25 cellular contexts compared by ENCODE assay signal in the genomic region with DNA sequence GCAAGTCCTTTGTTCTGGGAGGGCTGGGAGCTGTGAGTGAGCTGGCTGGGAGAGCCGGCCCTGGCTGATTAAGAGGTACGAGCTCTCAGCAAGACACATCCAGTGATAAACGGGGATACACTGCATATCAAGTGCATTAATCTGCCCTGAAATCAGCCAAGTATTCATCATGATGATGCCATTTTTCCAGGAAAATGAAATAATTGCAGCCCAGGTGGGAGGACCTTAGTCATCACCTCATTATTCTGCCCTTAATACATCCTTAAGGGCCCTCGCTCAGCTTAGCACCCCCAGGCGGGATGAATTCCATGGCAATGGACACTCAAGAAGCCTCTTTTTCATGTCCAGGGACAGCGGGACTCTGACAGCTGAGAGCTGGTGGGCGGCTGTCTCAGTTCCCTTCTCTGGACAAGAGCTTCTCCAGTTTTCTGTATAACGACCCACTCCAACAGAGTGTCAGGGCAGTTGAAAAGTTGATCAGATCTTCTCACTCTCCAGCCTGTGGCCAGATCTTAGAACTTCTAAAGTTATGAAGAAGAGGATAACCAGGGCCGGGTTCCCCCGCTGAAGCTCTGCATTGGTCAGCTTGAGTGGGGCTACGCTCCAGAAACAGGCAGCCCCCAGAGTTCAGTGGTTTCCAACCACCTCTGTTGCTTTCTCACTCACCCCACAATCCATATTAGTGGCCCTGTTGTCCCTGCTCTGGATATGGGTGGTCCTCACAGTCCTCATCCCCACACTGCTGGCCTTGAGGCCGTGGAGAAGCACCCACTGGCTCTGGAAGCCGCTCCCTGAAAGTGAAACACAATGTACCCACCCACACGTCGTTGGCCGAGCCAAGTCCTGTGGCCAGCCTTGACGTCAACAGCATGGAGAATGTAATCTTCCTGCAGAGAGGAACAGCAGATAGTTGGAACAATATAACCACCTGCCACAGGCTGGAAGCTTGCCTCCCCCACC.
DNase-seq lines count a peak whose midpoint lies in the region; ATAC-seq, FAIRE-seq and TF ChIP-seq lines count a peak whose summit lies in the region.
"Had no signal": no experiment of that assay in that cellular context is flagged by ENCODE, and none has a peak within 500 bp of the region (broad histone marks: within the 10 kb centered on the region; RNA-seq: fewer than 3 reads in every experiment).

No MANE protein-coding gene starts in this region.

- H3K27ac ChIP-seq in SK-N-SH (ENCODE audit: low read depth in 2 of 2, low read length in 1 of 2) (no peak overlapping the region), endodermal cell (ENCODE audit: low read depth, low read length) (no peak overlapping the region), testis (peak overlapping the region; percentile 19 to 83)
- H3K27ac ChIP-seq: BLaER1 treated with 17β-estradiol and CSF1 and Interleukin-3, amounts not matched to agents 10 nM and 100 nM; skin epidermis had no signal

- H3K9me3 ChIP-seq in SK-N-SH (no peaks in the 10 kb centered on the region), endodermal cell (ENCODE audit: control insufficient read depth, low read length) (peaks cover 7% of the 10 kb centered on the region), testis (no peaks in the 10 kb centered on the region)
- H3K9me3 ChIP-seq: BLaER1 treated with 17β-estradiol and CSF1 and Interleukin-3, amounts not matched to agents 10 nM and 100 nM; mucosa of descending colon had no signal

- ATAC-seq in SK-N-SH treated with all-trans-retinoic acid at 6 μM for 48 hours (no peak), HG02981 (IDR thresholded peaks at IDR 0.05; ENCODE audit: unreplicated experiment) (no peak)
- ATAC-seq: mucosa of descending colon, PC-3 had no signal

- FAIRE-seq in GM19239 (lab: Jason Lieb, UNC), result no peak
- FAIRE-seq: endometrium, GM12891 had no signal

- no peak for TF ChIP-seq POLR2A in testis (IDR thresholded peaks at IDR 0.05)

- intact Hi-C loops in testis (cut with DNase I; ENCODE audit: low total_unique reads), result no loop called here

- H3K36me3 ChIP-seq in SK-N-SH (replicated peaks in 1 of 2; ENCODE audit: control insufficient read depth in 1 of 2, insufficient read depth in 2 of 2, low read length in 1 of 2) (no peaks in the 10 kb centered on the region), endodermal cell (ENCODE audit: control insufficient read depth, insufficient read depth, low read length) (no peaks in the 10 kb centered on the region), testis (ENCODE audit: low read depth, missing control alignments) (no peaks in the 10 kb centered on the region)
- H3K36me3 ChIP-seq: BLaER1 treated with 17β-estradiol and CSF1 and Interleukin-3, amounts not matched to agents 10 nM and 100 nM had no signal

- no peaks in the 10 kb centered on the region for H3K36me3 Mint-ChIP-seq in endodermal cell (ENCODE audit: low read depth)

- H3K9ac ChIP-seq in SK-N-SH (no peak overlapping the region), endodermal cell (ENCODE audit: extremely low read depth, low read length, poor library complexity, severe bottlenecking) (no peak overlapping the region)
- H3K9ac ChIP-seq: BLaER1 treated with 17β-estradiol and CSF1 and Interleukin-3, amounts not matched to agents 10 nM and 100 nM had no signal

- no peak overlapping the region for H3K4me3 Mint-ChIP-seq in endodermal cell

- CTCF ChIA-PET in SK-N-SH (lab: Yijun Ruan, JAX), result interaction anchor here (1.3 to 1.4 kb wide), 2 partner anchors 20 to 305 kb away, joined by 3 read pairs; no protein-coding TSS in a partner anchor

- H2AFZ ChIP-seq in SK-N-SH (ENCODE audit: low read depth), result no peak overlapping the region

- no peaks in the 10 kb centered on the region for H3K9me3 Mint-ChIP-seq in endodermal cell

- no peak for TF ChIP-seq RAD21 in SK-N-SH (IDR thresholded peaks at IDR 0.05; ENCODE audit: low read length)

- H3K27me3 ChIP-seq in SK-N-SH (ENCODE audit: insufficient read depth), result no peaks in the 10 kb centered on the region
- no peaks in the 10 kb centered on the region for H3K27me3 ChIP-seq in endodermal cell (ENCODE audit: control insufficient read depth, insufficient read depth, low read length, poor library complexity, severe bottlenecking)
- H3K27me3 ChIP-seq in testis, result no peaks in the 10 kb centered on the region
- H3K27me3 ChIP-seq: BLaER1 treated with 17β-estradiol and CSF1 and Interleukin-3, amounts not matched to agents 10 nM and 100 nM had no signal

- no peak overlapping the region for H3K27ac Mint-ChIP-seq in endodermal cell

- H3K79me2 ChIP-seq in SK-N-SH (ENCODE audit: insufficient read depth), result no peaks in the 10 kb centered on the region

- H3K4me3 ChIP-seq in SK-N-SH (ENCODE audit: low read depth in 2 of 2, low read length in 1 of 2), result no peak overlapping the region
- H3K4me3 ChIP-seq in endodermal cell (ENCODE audit: low read length), result no peak overlapping the region
- H3K4me3 ChIP-seq in testis, result no peak overlapping the region
- H3K4me3 ChIP-seq: BLaER1 treated with 17β-estradiol and CSF1 and Interleukin-3, amounts not matched to agents 10 nM and 100 nM; mucosa of descending colon; skin epidermis had no signal

- peaks cover 35% of the 10 kb centered on the region for H3K4me1 Mint-ChIP-seq in endodermal cell

- WGBS in SK-N-SH (ENCODE audit: low lambda C conversion rate), result 47% methylated on average over 17 of the region's 17 CpGs
- WGBS in endodermal cell (ENCODE audit: insufficient coverage in 1 of 2, insufficient read length in 1 of 2), 2 experiments, result 88 to 91% methylated on average over 14 to 17 of the region's 17 CpGs
- 44 to 54% methylated on average over 17 of the region's 17 CpGs for WGBS in testis, 2 donors

- TF ChIP-seq EP300 in SK-N-SH (IDR thresholded peaks at IDR 0.05; ENCODE audit: borderline replicate concordance in 1 of 2, low read depth in 1 of 2, low read length in 1 of 2), result no peak

- TF ChIP-seq CTCF in SK-N-SH (IDR thresholded peaks at IDR 0.05) (no peak), endodermal cell (conservative IDR thresholded peaks at IDR 0.05) (no peak), testis (IDR thresholded peaks at IDR 0.05) (no peak)

- no peak overlapping the region for H3K4me2 ChIP-seq in SK-N-SH
- H3K4me2 ChIP-seq: BLaER1 treated with 17β-estradiol and CSF1 and Interleukin-3, amounts not matched to agents 10 nM and 100 nM had no signal

- no peaks in the 10 kb centered on the region for H4K20me1 ChIP-seq in SK-N-SH (ENCODE audit: insufficient read depth)
- H4K20me1 ChIP-seq: BLaER1 treated with 17β-estradiol and CSF1 and Interleukin-3, amounts not matched to agents 10 nM and 100 nM had no signal

- DNase-seq in SK-N-SH (peak; percentile 11), endodermal cell (peak; percentile 26), mucosa of gallbladder (ENCODE audit: low spot score) (peak; percentile 24), testis (peak; percentile 84), activated T-cell treated with anti-CD3 and anti-CD28 coated beads for 4 hours (no peak), GM19239 (ENCODE audit: insufficient read length, low spot score) (no peak)
- DNase-seq: 8988T; activated CD4-positive, alpha-beta T cell treated with anti-CD3 and anti-CD28 coated beads for 1 hour; activated CD8-positive, alpha-beta memory T cell treated with anti-CD3 and anti-CD28 coated beads, Interleukin-2, amount 50 U/mL, for 48 hours; activated naive CD4-positive, alpha-beta T cell treated with Interleukin-2 at 50 U/mL for 16 hours; DMS 273 treated with DMSO at 0.1 percent for 48 hours; foreskin fibroblast; GF-D8; KG1; mucosa of descending colon; NCI-H2171; NCI-H748 treated with DMSO at 0.1 percent for 48 hours; PC-3; stimulated activated CD4-positive, alpha-beta T cell treated with anti-CD3 and anti-CD28 coated beads, Interleukin-4, amount 100 ng/mL, for 4 hours had no signal

- H3K4me1 ChIP-seq in SK-N-SH (ENCODE audit: control insufficient read depth in 1 of 2, insufficient read depth in 2 of 2, low read depth in 1 of 2, low read length in 1 of 2) (no peaks in the 10 kb centered on the region; a peak in 1 of 4 replicates), endodermal cell (ENCODE audit: control insufficient read depth, insufficient read depth, low read length) (peaks cover 15% of the 10 kb centered on the region), testis (peaks cover 17% of the 10 kb centered on the region)

- POLR2A ChIA-PET in SK-N-SH (lab: Yijun Ruan, JAX), result no interaction called here

- no peaks in the 10 kb centered on the region for H3F3A ChIP-seq in SK-N-SH (replicated peaks; ENCODE audit: insufficient read depth)

- H3K9me2 ChIP-seq in SK-N-SH, result no peaks in the 10 kb centered on the region

- peaks cover 3% of the 10 kb centered on the region for H3K27me3 Mint-ChIP-seq in endodermal cell (ENCODE audit: insufficient read depth)

TF ChIP-seq in SK-N-SH, 30 proteins besides CTCF, POLR2A, EP300 and RAD21 (continues in another document):
- no peak for TF ChIP-seq ELF1 (IDR thresholded peaks at IDR 0.05)
- TF ChIP-seq GATA2 (CRISPR knock-in tag; IDR thresholded peaks at IDR 0.05), result no peak
- no peak for TF ChIP-seq TCF12 (IDR thresholded peaks at IDR 0.05)
- TF ChIP-seq TEAD4 (IDR thresholded peaks at IDR 0.05; ENCODE audit: borderline replicate concordance, insufficient read depth), result no peak

TF ChIP-seq in SK-N-SH treated with all-trans-retinoic acid at 6 μM for 48 hours, 23 proteins besides CTCF, POLR2A, EP300 and RAD21 (continues in another document):
- TF ChIP-seq, protein P1, sequence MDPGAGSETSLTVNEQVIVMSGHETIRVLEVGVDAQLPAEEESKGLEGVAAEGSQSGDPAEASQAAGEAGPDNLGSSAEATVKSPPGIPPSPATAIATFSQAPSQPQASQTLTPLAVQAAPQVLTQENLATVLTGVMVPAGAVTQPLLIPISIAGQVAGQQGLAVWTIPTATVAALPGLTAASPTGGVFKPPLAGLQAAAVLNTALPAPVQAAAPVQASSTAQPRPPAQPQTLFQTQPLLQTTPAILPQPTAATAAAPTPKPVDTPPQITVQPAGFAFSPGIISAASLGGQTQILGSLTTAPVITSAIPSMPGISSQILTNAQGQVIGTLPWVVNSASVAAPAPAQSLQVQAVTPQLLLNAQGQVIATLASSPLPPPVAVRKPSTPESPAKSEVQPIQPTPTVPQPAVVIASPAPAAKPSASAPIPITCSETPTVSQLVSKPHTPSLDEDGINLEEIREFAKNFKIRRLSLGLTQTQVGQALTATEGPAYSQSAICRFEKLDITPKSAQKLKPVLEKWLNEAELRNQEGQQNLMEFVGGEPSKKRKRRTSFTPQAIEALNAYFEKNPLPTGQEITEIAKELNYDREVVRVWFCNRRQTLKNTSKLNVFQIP (CRISPR knock-in tag; IDR thresholded peaks at IDR 0.05; ENCODE audit: borderline replicate concordance, low read depth), result no peak
- no peak for TF ChIP-seq OSR1 (CRISPR knock-in tag; IDR thresholded peaks at IDR 0.05)

Comparison
In these comparisons a context has a peak if more than half of its experiments do, and no peak if none do; other contexts are left out.
1. DNase-seq: peak in SK-N-SH (single experiment), endodermal cell (single experiment), mucosa of gallbladder (single experiment) and testis (single experiment); none in activated T-cell treated with anti-CD3 and anti-CD28 coated beads for 4 hours (single experiment) and GM19239 (single experiment).
2. H3K27ac ChIP-seq: peak in testis (2 of 2); none in SK-N-SH (0 of 2) and endodermal cell (single experiment).